In the genomic region with DNA sequence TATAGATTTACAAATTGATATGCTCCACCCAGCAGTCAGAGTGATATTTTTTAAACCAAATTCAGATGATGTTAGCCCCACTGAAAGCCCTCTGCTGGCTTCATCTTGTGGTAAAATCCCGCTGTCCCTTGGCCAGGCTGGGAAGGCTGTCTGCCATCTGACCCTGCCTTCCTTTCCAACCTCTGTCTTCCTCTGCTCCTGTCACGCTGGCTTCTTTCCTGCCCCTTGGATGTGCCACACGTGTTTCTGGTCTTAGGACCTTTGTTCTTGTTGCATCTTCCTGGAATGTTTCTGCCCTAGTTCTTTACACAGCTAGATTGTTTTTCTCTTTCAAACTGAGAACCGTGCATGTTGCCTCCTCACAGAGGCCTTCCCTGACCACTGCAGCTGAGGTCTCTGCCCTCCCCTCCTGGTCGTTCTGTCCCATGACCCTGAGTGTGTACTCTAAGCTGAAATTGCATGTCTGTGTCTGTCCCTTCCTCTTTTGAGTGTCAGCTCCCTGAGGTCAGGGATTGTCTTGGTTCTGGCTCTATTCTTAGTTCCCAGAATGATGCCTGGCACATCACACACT, we compare ENCODE assay signal across 18 cellular contexts. TPM values are rescaled to one million over a fixed set of nuclear protein-coding genes. Genes with fewer than 3 reads are reported as not detected.
DNase-seq lines count a peak whose midpoint lies in the region; ATAC-seq, FAIRE-seq and TF ChIP-seq lines count a peak whose summit lies in the region.
"Had no signal": no experiment of that assay in that cellular context is flagged by ENCODE, and none has a peak within 500 bp of the region (broad histone marks: within the 10 kb centered on the region; RNA-seq: fewer than 3 reads in every experiment).

No MANE protein-coding gene starts in this region.

- POLR2A ChIA-PET in endothelial cell of umbilical vein (lab: Charles Lee) = no interaction called here

- H3K27me3 ChIP-seq in endothelial cell of umbilical vein (ENCODE audit: control insufficient read depth in 2 of 2, insufficient read depth in 2 of 2, low read length in 2 of 2) (no peaks in the 10 kb centered on the region), psoas muscle (ENCODE audit: insufficient read depth in 3 of 3, low read length in 2 of 3) (no peaks in the 10 kb centered on the region)
- H3K27me3 ChIP-seq: BLaER1 treated with 17β-estradiol and CSF1 and Interleukin-3, amounts not matched to agents 10 nM and 100 nM; Peyer's patch had no signal

- H3K9me3 ChIP-seq in endothelial cell of umbilical vein (replicated peaks; ENCODE audit: control insufficient read depth, insufficient read depth, low read length) (no peaks in the 10 kb centered on the region), psoas muscle (no peaks in the 10 kb centered on the region)
- H3K9me3 ChIP-seq: Peyer's patch had no signal

- BruUV-seq in endothelial cell of umbilical vein (replicated peaks; lab: Mats Ljungman, UMichigan) = no TSS peak

- no peaks in the 10 kb centered on the region for H4K20me1 ChIP-seq in endothelial cell of umbilical vein (replicated peaks; ENCODE audit: control insufficient read depth, extremely low read depth, insufficient read depth, low read length)
- H4K20me1 ChIP-seq: BLaER1 treated with 17β-estradiol and CSF1 and Interleukin-3, amounts not matched to agents 10 nM and 100 nM had no signal

- dilution Hi-C loops in endothelial cell of umbilical vein (cut with MboI; ENCODE audit: extremely low pct_ligation_motif_present, low sequenced_read_pairs) = no loop called here

- H2AFZ ChIP-seq in endothelial cell of umbilical vein (ENCODE audit: low read depth, low read length) = peak overlapping the region; percentile 65

- no peak overlapping the region for H3K4me3 ChIP-seq in endothelial cell of umbilical vein (replicated peaks in 1 of 3; ENCODE audit: insufficient read depth in 1 of 3, low read depth in 1 of 3, low read length in 3 of 3)
- H3K4me3 ChIP-seq in psoas muscle = no peak overlapping the region
- H3K4me3 ChIP-seq: BLaER1 treated with 17β-estradiol and CSF1 and Interleukin-3, amounts not matched to agents 10 nM and 100 nM; Peyer's patch had no signal

- H3K9me1 ChIP-seq in endothelial cell of umbilical vein (replicated peaks; ENCODE audit: control insufficient read depth, extremely low read depth, insufficient read depth, low read length) = no peaks in the 10 kb centered on the region

- no peak for TF ChIP-seq POLR2A in endothelial cell of umbilical vein (IDR thresholded peaks at IDR 0.05; ENCODE audit: low read depth, low read length)

- H3K4me3 Mint-ChIP-seq in nephron progenitor cell = no peak overlapping the region

- no peak overlapping the region for H3K9ac ChIP-seq in endothelial cell of umbilical vein (replicated peaks; ENCODE audit: extremely low read depth, insufficient read depth, low read length)
- H3K9ac ChIP-seq: BLaER1 treated with 17β-estradiol and CSF1 and Interleukin-3, amounts not matched to agents 10 nM and 100 nM had no signal

- no peak for TF ChIP-seq CTCF in VCaP (conservative IDR thresholded peaks at IDR 0.05)
- no peak for TF ChIP-seq CTCF in endothelial cell of umbilical vein (IDR thresholded peaks at IDR 0.05; ENCODE audit: extremely low read depth in 1 of 2, insufficient read depth in 1 of 2, low read depth in 1 of 2, low read length in 2 of 2)
- TF ChIP-seq CTCF in nephron progenitor cell (IDR thresholded peaks at IDR 0.05) = no peak
- no peak for TF ChIP-seq CTCF in GM13977 (IDR thresholded peaks at IDR 0.05; ENCODE audit: extremely low read depth, insufficient read depth, missing control alignments)
- no peak for TF ChIP-seq CTCF in psoas muscle (IDR thresholded peaks at IDR 0.05)

- peak overlapping the region; percentile 62 for H3K27ac ChIP-seq in VCaP
- H3K27ac ChIP-seq in endothelial cell of umbilical vein (ENCODE audit: insufficient read depth, low read depth, low read length) = no peak overlapping the region
- no peak overlapping the region for H3K27ac ChIP-seq in psoas muscle
- H3K27ac ChIP-seq: BLaER1 treated with 17β-estradiol and CSF1 and Interleukin-3, amounts not matched to agents 10 nM and 100 nM; Peyer's patch had no signal

- H3K36me3 Mint-ChIP-seq in nephron progenitor cell (ENCODE audit: low read depth) = peaks cover 25% of the 10 kb centered on the region

- H3K79me2 ChIP-seq in endothelial cell of umbilical vein (ENCODE audit: control insufficient read depth, insufficient read depth, low read length) = no peaks in the 10 kb centered on the region

- H3K4me1 Mint-ChIP-seq in nephron progenitor cell = no peaks in the 10 kb centered on the region

- WGBS in psoas muscle, 3 donors = 53 to 71% (median 54%) methylated on average over 5 of the region's 5 CpGs

- H3K4me1 ChIP-seq in endothelial cell of umbilical vein (ENCODE audit: control insufficient read depth, extremely low read depth, insufficient read depth, low read length) (peaks cover 4% of the 10 kb centered on the region), psoas muscle (no peaks in the 10 kb centered on the region)
- H3K4me1 ChIP-seq: Peyer's patch had no signal

- DNase-seq in endothelial cell of umbilical vein (ENCODE audit: low read depth, low spot score) (peak; percentile 32), nephron progenitor cell (no peak), GM13977 (ENCODE audit: low spot score) (no peak), putamen (ENCODE audit: low spot score) (no peak), psoas muscle (no peak)
- DNase-seq: DMS 273 treated with DMSO at 0.1 percent for 48 hours, H9, Karpas-422, MM.1S, NCI-H1105 treated with DMSO at 0.1 percent for 48 hours, NCI-H187 treated with DMSO at 0.1 percent for 48 hours, NCI-H2171, NCI-H82 had no signal

- H3K27ac Mint-ChIP-seq in nephron progenitor cell = peak overlapping the region; percentile 68

- H3K9me3 Mint-ChIP-seq in nephron progenitor cell = peaks cover 12% of the 10 kb centered on the region

- in situ Hi-C loops in GM13977 (cut with MboI; ENCODE audit: low pct_unique_long_range_greater_than_20kb, low sequenced_read_pairs, unreplicated experiment) = loop anchor here (25.0 kb wide), 1 partner anchor 302 kb away; no protein-coding TSS in a partner anchor

- CTCF ChIA-PET in endothelial cell of umbilical vein (lab: Charles Lee) = no interaction called here

- no peak for ATAC-seq in psoas muscle
- no peak for ATAC-seq in GM19397 (IDR thresholded peaks at IDR 0.05; ENCODE audit: unreplicated experiment)

- H3K4me2 ChIP-seq in endothelial cell of umbilical vein (ENCODE audit: insufficient read depth, low read length) = no peak overlapping the region
- H3K4me2 ChIP-seq: BLaER1 treated with 17β-estradiol and CSF1 and Interleukin-3, amounts not matched to agents 10 nM and 100 nM had no signal

- intact Hi-C loops in endothelial cell of umbilical vein (cut with micrococcal nuclease) (loop anchor here (10.0 kb wide), 1 partner anchor 310 kb away; no protein-coding TSS in a partner anchor), psoas muscle (cut with DNase I) (loop anchor here in 1 of 2 donors (5.0 kb wide), 1 partner anchor 312 kb away; no protein-coding TSS in a partner anchor)

- no peaks in the 10 kb centered on the region for H3K27me3 Mint-ChIP-seq in nephron progenitor cell (ENCODE audit: low read depth, poor library complexity)

- no peaks in the 10 kb centered on the region for H3K36me3 ChIP-seq in endothelial cell of umbilical vein (ENCODE audit: control insufficient read depth in 2 of 2, extremely low read depth in 1 of 2, insufficient read depth in 2 of 2, low read length in 2 of 2)
- peaks cover 0 to 5% of the 10 kb centered on the region in 2 donors for H3K36me3 ChIP-seq in psoas muscle (ENCODE audit: insufficient read depth in 1 of 2, low read depth in 1 of 2)
- H3K36me3 ChIP-seq: BLaER1 treated with 17β-estradiol and CSF1 and Interleukin-3, amounts not matched to agents 10 nM and 100 nM; Peyer's patch had no signal

- FAIRE-seq in endothelial cell of umbilical vein (lab: Jason Lieb, UNC) = no peak
- FAIRE-seq: GM18507 had no signal

TF ChIP-seq in endothelial cell of umbilical vein, 7 proteins besides CTCF, POLR2A, EP300 and RAD21:
- no peak for TF ChIP-seq EZH2 (IDR thresholded peaks at IDR 0.05; ENCODE audit: borderline replicate concordance, low read depth, low read length, severe bottlenecking)
TF ChIP-seq in endothelial cell of umbilical vein: peak in this region for 0.

RNA-seq across cellular contexts. Expression of gene NT5M, which starts 11.4 kb away (rescaled TPM):
- total RNA-seq in endothelial cell of umbilical vein = 2.1 and 3.0 TPM in 2 replicates
- polyA plus RNA-seq in endothelial cell of umbilical vein = 0.91 and 1.8 TPM in 2 replicates
- 0.79 and 1.2 TPM in 2 replicates for polyA plus RNA-seq in endothelial cell of umbilical vein (2011; cell fraction: cytosol; rRNA removed)
- polyA plus RNA-seq in endothelial cell of umbilical vein (2011; cell fraction: nucleus; rRNA removed) = 0.80 and 1.1 TPM in 2 replicates
- polyA plus RNA-seq in endothelial cell of umbilical vein (2012) = 0.64 and 1.9 TPM in 2 replicates
- 0.27 and 0.45 TPM in 2 replicates for polyA minus RNA-seq in endothelial cell of umbilical vein
- 2.5 TPM for polyA minus RNA-seq in endothelial cell of umbilical vein (2011; cell fraction: cytosol; rRNA and poly(A)+ RNA removed)
- 0.43 TPM in 1 of 2 replicates, not detected in the other for polyA minus RNA-seq in endothelial cell of umbilical vein (2011; cell fraction: nucleus; rRNA and poly(A)+ RNA removed)
- 10 to 100 TPM in 1 of 4 donors, 1 to 10 TPM in 3; 6.0 to 11.0 (median 7.5) TPM for total RNA-seq in psoas muscle
- 10 to 100 TPM in 2 of 3 donors, 1 to 10 TPM in 1; 6.2 to 11.5 (median 10.3) TPM for polyA plus RNA-seq in psoas muscle

RNA-seq across cellular contexts. Expression of gene COPS3, which starts 33.5 kb away (rescaled TPM):
- total RNA-seq in endothelial cell of umbilical vein = 68.4 and 80.9 TPM in 2 replicates
- 50.5 and 54.8 TPM in 2 replicates for polyA plus RNA-seq in endothelial cell of umbilical vein
- 75.1 and 82.8 TPM in 2 replicates for polyA plus RNA-seq in endothelial cell of umbilical vein (2011; cell fraction: cytosol; rRNA removed)
- 60.1 and 85.1 TPM in 2 replicates for polyA plus RNA-seq in endothelial cell of umbilical vein (2011; cell fraction: nucleus; rRNA removed)
- 67.0 and 98.8 TPM in 2 replicates for polyA plus RNA-seq in endothelial cell of umbilical vein (2012)
- 65.5 and 68.5 TPM in 2 replicates for polyA minus RNA-seq in endothelial cell of umbilical vein
- polyA minus RNA-seq in endothelial cell of umbilical vein (2011; cell fraction: cytosol; rRNA and poly(A)+ RNA removed) = 61.1 TPM
- 43.3 and 56.2 TPM in 2 replicates for polyA minus RNA-seq in endothelial cell of umbilical vein (2011; cell fraction: nucleus; rRNA and poly(A)+ RNA removed)
- total RNA-seq in psoas muscle = 100 to 1,000 TPM in 3 of 4 donors, 10 to 100 TPM in 1; 99.8 to 154 (median 131) TPM
- polyA plus RNA-seq in psoas muscle = 100 to 1,000 TPM; 111 to 164 (median 140) TPM
